ENCODE assay signal across 22 cellular contexts in the genomic region with DNA sequence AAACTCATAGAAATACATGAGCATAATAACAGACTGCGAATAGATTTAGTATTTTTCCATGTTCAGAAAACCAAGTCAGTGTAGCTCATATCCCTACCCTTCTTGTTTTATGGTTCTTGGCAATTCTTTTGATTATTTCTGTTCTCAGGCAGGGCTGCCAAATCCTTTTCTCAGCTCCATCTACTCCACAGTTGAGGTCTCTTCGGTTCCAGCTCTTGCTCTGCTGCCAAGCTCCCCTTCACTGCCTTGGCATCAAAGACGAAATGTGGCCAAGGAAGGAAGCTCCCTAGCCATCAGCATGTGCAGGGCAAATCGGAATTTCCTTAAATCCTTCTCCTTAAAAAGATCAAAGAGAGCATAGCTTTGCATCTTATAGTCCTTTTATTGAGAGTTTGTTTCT.
"Had no signal": no experiment of that assay in that cellular context is flagged by ENCODE, and none has a peak within 500 bp of the region (broad histone marks: within the 10 kb centered on the region; RNA-seq: fewer than 3 reads in every experiment).

No MANE protein-coding gene starts in this region.

- H3K4me1 ChIP-seq: lower lobe of right lung, pancreas, right lobe of liver, stomach, transverse colon, uterus had no signal

- H3K4me3 ChIP-seq: ascending aorta, lower lobe of right lung, pancreas, right lobe of liver, stomach, transverse colon, uterus had no signal

- DNase-seq: activated CD4-positive, alpha-beta memory T cell treated with anti-CD3 and anti-CD28 coated beads for 36 hours; activated CD4-positive, alpha-beta T cell treated with anti-CD3 and anti-CD28 coated beads for 4 hours; activated CD4-positive, CD25-positive, alpha-beta regulatory T cell; activated gamma-delta T cell; activated naive CD4-positive, alpha-beta T cell treated with anti-CD3 and anti-CD28 coated beads, Interleukin-2, amount 50 U/mL, for 16 hours; activated naive CD8-positive, alpha-beta T cell treated with anti-CD3 and anti-CD28 coated beads, Interleukin-2, amount 50 U/mL, for 24 hours; cortex of kidney; erythroblast; foreskin fibroblast; kidney; lower lobe of right lung; naive thymus-derived CD8-positive, alpha-beta T cell; pancreas; right lobe of liver; small intestine; stimulated activated CD4-positive, alpha-beta T cell treated with anti-CD3 and anti-CD28 coated beads, Interleukin-2, amount 100 ng/mL, for 24 hours; stomach; transverse colon had no signal

- H3K27ac ChIP-seq: ascending aorta, lower lobe of right lung, pancreas, right lobe of liver, stomach, transverse colon, uterus had no signal

- H3K36me3 ChIP-seq: ascending aorta, lower lobe of right lung, pancreas, right lobe of liver, stomach, transverse colon, uterus had no signal

- H3K27me3 ChIP-seq: ascending aorta, pancreas, right lobe of liver, stomach, transverse colon, uterus had no signal

- ATAC-seq: activated naive CD8-positive, alpha-beta T cell treated with anti-CD3 and anti-CD28 coated beads, Interleukin-2, amount 50 U/mL, for 24 hours; left lobe of liver; lower lobe of right lung; naive thymus-derived CD8-positive, alpha-beta T cell; pancreas; right lobe of liver; stimulated activated memory B cell treated with anti-CD40 and anti-IgM and Interleukin-4, amounts not matched to agents 10 μg/mL and 1 μg/mL and 100 μg/mL, for 72 hours had no signal

- H3K9me3 ChIP-seq: ascending aorta, lower lobe of right lung, pancreas, right lobe of liver, stomach, transverse colon, uterus had no signal
